In the genomic region with DNA sequence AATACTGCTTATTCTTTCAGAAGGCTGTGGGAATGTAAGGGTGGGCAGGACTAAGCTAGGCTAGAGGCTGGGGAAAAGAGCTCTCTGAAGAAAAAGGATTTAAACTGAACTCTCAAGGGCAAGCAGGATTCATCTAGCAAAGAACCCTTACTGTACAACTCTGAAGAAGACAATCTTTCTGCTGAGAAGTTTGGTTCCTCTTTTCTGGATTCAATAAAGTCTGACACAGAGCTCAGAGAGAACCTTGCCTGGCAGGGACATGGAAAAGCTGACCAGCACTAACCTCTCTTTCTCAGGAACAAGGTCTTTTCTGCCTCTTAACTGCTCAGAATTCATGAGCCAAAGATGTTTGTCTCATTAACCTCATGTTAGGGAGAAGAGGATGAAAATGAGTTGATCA, we compare ENCODE assay signal across 1 cellular context.
TF ChIP-seq lines count a peak whose summit lies in the region.

No MANE protein-coding gene starts in this region.

TF ChIP-seq in IMR-90, 13 proteins besides CTCF, POLR2A, EP300 and RAD21:
- no peak for TF ChIP-seq MXI1 (IDR thresholded peaks at IDR 0.05; ENCODE audit: borderline replicate concordance, low read depth, low read length)
- no peak for TF ChIP-seq BHLHE40 (IDR thresholded peaks at IDR 0.05; ENCODE audit: low read depth, low read length)
- TF ChIP-seq, protein P1, sequence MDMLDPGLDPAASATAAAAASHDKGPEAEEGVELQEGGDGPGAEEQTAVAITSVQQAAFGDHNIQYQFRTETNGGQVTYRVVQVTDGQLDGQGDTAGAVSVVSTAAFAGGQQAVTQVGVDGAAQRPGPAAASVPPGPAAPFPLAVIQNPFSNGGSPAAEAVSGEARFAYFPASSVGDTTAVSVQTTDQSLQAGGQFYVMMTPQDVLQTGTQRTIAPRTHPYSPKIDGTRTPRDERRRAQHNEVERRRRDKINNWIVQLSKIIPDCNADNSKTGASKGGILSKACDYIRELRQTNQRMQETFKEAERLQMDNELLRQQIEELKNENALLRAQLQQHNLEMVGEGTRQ (IDR thresholded peaks at IDR 0.05; ENCODE audit: low read depth, low read length): no peak
- no peak for TF ChIP-seq MAZ (IDR thresholded peaks at IDR 0.05; ENCODE audit: borderline replicate concordance, low read depth, low read length)
- no peak for TF ChIP-seq SMC3 (IDR thresholded peaks at IDR 0.05; ENCODE audit: low read depth, low read length)
- TF ChIP-seq MAFK (IDR thresholded peaks at IDR 0.05; ENCODE audit: low read depth, low read length): no peak
- TF ChIP-seq CHD1 (IDR thresholded peaks at IDR 0.05; ENCODE audit: low read depth, low read length): no peak
TF ChIP-seq in IMR-90: peak in this region for 0.
